ENCODE assay signal across 14 cellular contexts in genomic region chr13:33797622-33798021, GRCh38. TPM values are rescaled to one million over a fixed set of nuclear protein-coding genes. Genes with fewer than 3 reads are reported as not detected.
DNase-seq lines count a peak whose midpoint lies in the region; ATAC-seq and TF ChIP-seq lines count a peak whose summit lies in the region.
"Had no signal": no experiment of that assay in that cellular context is flagged by ENCODE, and none has a peak within 500 bp of the region (broad histone marks: within the 10 kb centered on the region; RNA-seq: fewer than 3 reads in every experiment).

No MANE protein-coding gene starts in this region.

- H2AFZ ChIP-seq in parathyroid adenoma = no peak overlapping the region

- H3K4me2 ChIP-seq in parathyroid adenoma (ENCODE audit: low read length) = peak overlapping the region; percentile 41

- no peak for TF ChIP-seq POLR2A in esophagus muscularis mucosa (IDR thresholded peaks at IDR 0.05; ENCODE audit: low read depth)
- no peak for TF ChIP-seq POLR2A in erythroblast (IDR thresholded peaks at IDR 0.05; ENCODE audit: low read length)

- TF ChIP-seq CTCF in esophagus muscularis mucosa (IDR thresholded peaks at IDR 0.05) (no peak), parathyroid adenoma (IDR thresholded peaks at IDR 0.05) (no peak), foreskin keratinocyte (conservative IDR thresholded peaks at IDR 0.05) (no peak)

- peak overlapping the region; percentile 56 to 80 (median 75) for H3K27ac ChIP-seq in esophagus muscularis mucosa (replicated peaks in 1 of 4)
- no peak overlapping the region for H3K27ac ChIP-seq in parathyroid adenoma
- no peak overlapping the region for H3K27ac ChIP-seq in foreskin keratinocyte
- H3K27ac ChIP-seq: neutrophil had no signal

- intact Hi-C loops in esophagus muscularis mucosa (cut with DNase I) = no loop called here

- peak; percentile 14 for DNase-seq in COLO829 (ENCODE audit: low spot score)
- no peak for DNase-seq in MG63
- DNase-seq in esophagus muscularis mucosa (ENCODE audit: extremely low spot score) = no peak
- DNase-seq in erythroblast (lab: John Stamatoyannopoulos, UW) = no peak
- DNase-seq in foreskin keratinocyte = no peak
- DNase-seq in mesenteric fat pad (ENCODE audit: low spot score) = no peak
- no peak for DNase-seq in GDM1 (lab: John Stamatoyannopoulos, UW)
- DNase-seq: activated CD4-positive, CD25-positive, alpha-beta regulatory T cell; activated naive CD8-positive, alpha-beta T cell treated with anti-CD3 and anti-CD28 coated beads, Interleukin-2, amount 10 ng/mL, durations not matched to agents 7 days and 5 days; Caco-2; head of caudate nucleus; NCI-H510A treated with DMSO at 0.1 percent for 48 hours had no signal

- ATAC-seq in foreskin keratinocyte = no peak

- H3K27me3 ChIP-seq in MG63 (no peaks in the 10 kb centered on the region), esophagus muscularis mucosa (no peaks in the 10 kb centered on the region), parathyroid adenoma (ENCODE audit: control insufficient read depth, insufficient read depth, low read length) (no peaks in the 10 kb centered on the region), foreskin keratinocyte (no peaks in the 10 kb centered on the region)
- H3K27me3 ChIP-seq: neutrophil had no signal

- H3K4me1 ChIP-seq in esophagus muscularis mucosa (peaks cover 5 to 37% (median 21%) of the 10 kb centered on the region in 4 donors), parathyroid adenoma (no peaks in the 10 kb centered on the region), foreskin keratinocyte (no peaks in the 10 kb centered on the region)
- H3K4me1 ChIP-seq: Caco-2 had no signal

- no peak for TF ChIP-seq EP300 in esophagus muscularis mucosa (IDR thresholded peaks at IDR 0.05)

- H3K9me3 ChIP-seq in MG63 (no peaks in the 10 kb centered on the region), esophagus muscularis mucosa (no peaks in the 10 kb centered on the region), parathyroid adenoma (ENCODE audit: control insufficient read depth, low read length) (peaks cover 3% of the 10 kb centered on the region)
- H3K9me3 ChIP-seq: Caco-2, neutrophil had no signal

- H3K9ac ChIP-seq in parathyroid adenoma = no peak overlapping the region

- H3K36me3 ChIP-seq in MG63 (no peaks in the 10 kb centered on the region), esophagus muscularis mucosa (no peaks in the 10 kb centered on the region), parathyroid adenoma (ENCODE audit: control insufficient read depth, insufficient read depth, low read length) (no peaks in the 10 kb centered on the region)
- H3K36me3 ChIP-seq: neutrophil had no signal

- 9% methylated on average over 7 of the region's 7 CpGs for WGBS in esophagus muscularis mucosa

- H3K4me3 ChIP-seq in MG63 (0 out of 2 replicates have a peak overlapping the region, but pooled peaks have one; percentile 10), esophagus muscularis mucosa (peak overlapping the region; percentile 36 to 48 (median 47)), parathyroid adenoma (ENCODE audit: low read depth, low read length) (no peak overlapping the region)

- no peaks in the 10 kb centered on the region for H3K79me2 ChIP-seq in parathyroid adenoma

RNA-seq across cellular contexts. Expression of gene RFC3, which starts 20.3 kb away (rescaled TPM):
- total RNA-seq in MG63 (2014; rRNA removed; shearing (Covaris generic); ENCODE audit: low replicate concordance) = 42.0 and 46.5 TPM in 2 replicates
- total RNA-seq in esophagus muscularis mucosa = 1 to 10 TPM; 4.2 to 5.6 (median 4.7) TPM
- total RNA-seq in foreskin keratinocyte = 38.0 and 40.7 TPM in 2 replicates
- 18.6 and 25.8 TPM in 2 replicates for polyA plus RNA-seq in foreskin keratinocyte
- 4.7 TPM for total RNA-seq in mesenteric fat pad

Comparison
In these comparisons a context has a peak if more than half of its experiments do, and no peak if none do; other contexts are left out.
1. H3K27ac ChIP-seq: peak in esophagus muscularis mucosa (4 of 4); none in parathyroid adenoma (single experiment) and foreskin keratinocyte (single experiment).